1 cellular context compared by ENCODE assay signal in the genomic region with DNA sequence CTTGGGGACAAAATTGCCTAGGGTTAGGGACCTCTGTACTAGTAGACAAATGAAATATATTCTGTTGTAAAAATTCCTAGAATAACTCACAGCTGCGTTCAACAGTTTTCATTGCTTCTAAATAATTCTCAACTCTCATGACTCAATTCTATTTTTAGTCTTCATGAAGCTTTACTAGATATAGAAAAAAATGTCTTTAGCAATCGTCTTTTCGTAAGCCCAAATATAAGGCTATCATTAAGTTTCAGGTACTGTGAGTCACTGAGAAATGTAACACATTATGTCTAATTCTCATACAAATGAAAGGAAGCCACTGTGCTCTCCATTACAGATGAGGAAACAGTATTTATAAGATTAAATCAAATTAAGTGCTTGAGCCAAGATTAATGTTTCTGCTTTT.
TF ChIP-seq lines count a peak whose summit lies in the region.

No MANE protein-coding gene starts in this region.

TF ChIP-seq in HCT116, 20 proteins besides CTCF, POLR2A, EP300 and RAD21:
- no peak for TF ChIP-seq FOSL1 (IDR thresholded peaks at IDR 0.05; ENCODE audit: low read depth)
- no peak for TF ChIP-seq EZH2phosphoT487 (IDR thresholded peaks at IDR 0.05; ENCODE audit: borderline replicate concordance)
